In the genomic region with DNA sequence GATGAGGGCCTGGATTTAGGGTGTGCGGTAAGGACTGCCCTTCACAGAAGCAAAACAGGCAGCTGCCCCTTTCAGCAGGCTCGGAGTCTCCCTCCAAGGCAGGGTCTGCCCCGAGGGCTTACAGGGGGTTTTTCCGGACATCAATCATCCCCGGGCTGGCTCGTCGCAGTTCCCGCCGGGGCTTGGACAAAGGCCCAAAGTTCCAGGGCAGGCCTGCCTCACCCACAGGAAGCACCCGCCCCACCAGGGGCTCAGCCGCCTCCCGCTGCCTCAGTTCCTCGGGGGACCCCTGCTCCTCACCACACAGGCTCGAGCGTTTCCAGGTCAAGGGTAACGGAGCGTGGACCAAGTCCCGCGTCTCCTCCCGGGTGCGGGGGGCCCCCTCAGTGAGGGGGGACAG, we compare ENCODE assay signal across 2 cellular contexts.
TF ChIP-seq lines count a peak whose summit lies in the region.

No MANE protein-coding gene starts in this region.

TF ChIP-seq in K562, 482 proteins besides CTCF, POLR2A, EP300 and RAD21:
- TF ChIP-seq, protein P1, sequence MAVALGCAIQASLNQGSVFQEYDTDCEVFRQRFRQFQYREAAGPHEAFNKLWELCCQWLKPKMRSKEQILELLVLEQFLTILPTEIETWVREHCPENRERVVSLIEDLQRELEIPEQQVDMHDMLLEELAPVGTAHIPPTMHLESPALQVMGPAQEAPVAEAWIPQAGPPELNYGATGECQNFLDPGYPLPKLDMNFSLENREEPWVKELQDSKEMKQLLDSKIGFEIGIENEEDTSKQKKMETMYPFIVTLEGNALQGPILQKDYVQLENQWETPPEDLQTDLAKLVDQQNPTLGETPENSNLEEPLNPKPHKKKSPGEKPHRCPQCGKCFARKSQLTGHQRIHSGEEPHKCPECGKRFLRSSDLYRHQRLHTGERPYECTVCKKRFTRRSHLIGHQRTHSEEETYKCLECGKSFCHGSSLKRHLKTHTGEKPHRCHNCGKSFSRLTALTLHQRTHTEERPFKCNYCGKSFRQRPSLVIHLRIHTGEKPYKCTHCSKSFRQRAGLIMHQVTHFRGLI (CRISPR knock-in tag; IDR thresholded peaks at IDR 0.05) = no peak
- TF ChIP-seq POLR2G (IDR thresholded peaks at IDR 0.05; ENCODE audit: low read depth, low read length) = peak; percentile 63

TF ChIP-seq in HepG2, 621 proteins besides CTCF, POLR2A, EP300 and RAD21:
- TF ChIP-seq, protein P2, sequence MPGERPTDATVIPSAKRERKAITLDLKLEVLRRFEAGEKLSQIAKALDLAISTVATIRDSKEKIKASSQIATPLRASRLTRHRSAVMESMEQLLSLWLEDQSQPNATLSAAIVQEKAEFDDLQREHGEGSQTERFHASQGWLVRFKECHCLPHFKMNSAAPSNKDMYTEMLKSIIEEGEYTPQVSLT (CRISPR knock-in tag; IDR thresholded peaks at IDR 0.05; ENCODE audit: borderline replicate concordance, low read depth) = no peak
- peak; percentile 44 for TF ChIP-seq AGO2 (optimal IDR thresholded peaks at IDR 0.05; ENCODE audit: low read depth, low read length)
